9 cellular contexts compared by ENCODE assay signal in genomic region chr7:27201231-27202017, GRCh38. TPM values are rescaled to one million over a fixed set of nuclear protein-coding genes. Genes with fewer than 3 reads are reported as not detected.
DNase-seq lines count a peak whose midpoint lies in the region; ATAC-seq and TF ChIP-seq lines count a peak whose summit lies in the region.
"Had no signal": no experiment of that assay in that cellular context is flagged by ENCODE, and none has a peak within 500 bp of the region (broad histone marks: within the 10 kb centered on the region; RNA-seq: fewer than 3 reads in every experiment).

No MANE protein-coding gene starts in this region.

- H3K36me3 ChIP-seq in HEK293 (ENCODE audit: control insufficient read depth in 2 of 2, insufficient read depth in 1 of 2, low read length in 2 of 2) = no peaks in the 10 kb centered on the region
- H3K36me3 ChIP-seq: adrenal gland had no signal

- H3K4me1 ChIP-seq in HEK293 (ENCODE audit: control insufficient read depth, insufficient read depth, low read length) = peaks cover 7% of the 10 kb centered on the region

- H3K27ac ChIP-seq in HEK293 (ENCODE audit: extremely low read depth, low read depth, low read length) (peak overlapping the region; percentile 92; the same call in 1 of the 2 replicates), caudate nucleus (ENCODE audit: low read depth, low read length) (no peak overlapping the region)
- H3K27ac ChIP-seq: adrenal gland had no signal

- POLR2A ChIA-PET in HEK293 (lab: Yijun Ruan, JAX) = no interaction called here

- no peak for TF ChIP-seq CTCF in HEK293 (tag by site-specific recombination; IDR thresholded peaks at IDR 0.05)

- no peak overlapping the region for H3K4me3 ChIP-seq in HEK293 (ENCODE audit: low read depth, low read length)
- H3K4me3 ChIP-seq: adrenal gland had no signal

- peaks cover 41% of the 10 kb centered on the region for H3K4me1 Mint-ChIP-seq in T-helper 17 cell
- peaks cover 25 to 44% of the 10 kb centered on the region in 2 donors for H3K4me1 Mint-ChIP-seq in natural killer cell treated with Interleukin-12 subunit alpha and Interleukin-12 subunit beta and Interleukin-15 and Interleukin-18, amount 100 ng/mL, for 72 hours (ENCODE audit: low read depth in 2 of 2)

- H3K4me3 Mint-ChIP-seq in T-helper 17 cell = peak overlapping the region; percentile 92
- H3K4me3 Mint-ChIP-seq in natural killer cell treated with Interleukin-12 subunit alpha and Interleukin-12 subunit beta and Interleukin-15 and Interleukin-18, amount 100 ng/mL, for 72 hours = peak overlapping the region; percentile 83

- peaks cover 6% of the 10 kb centered on the region for H3K36me3 Mint-ChIP-seq in T-helper 17 cell (ENCODE audit: low read depth)
- H3K36me3 Mint-ChIP-seq in natural killer cell treated with Interleukin-12 subunit alpha and Interleukin-12 subunit beta and Interleukin-15 and Interleukin-18, amount 100 ng/mL, for 72 hours = no peaks in the 10 kb centered on the region

- no peak for ATAC-seq in T-helper 17 cell
- ATAC-seq in natural killer cell treated with Interleukin-12 subunit alpha and Interleukin-12 subunit beta and Interleukin-15 and Interleukin-18, amount 100 ng/mL, for 72 hours = no peak

- no peak overlapping the region for H3K27ac Mint-ChIP-seq in T-helper 17 cell
- peak overlapping the region in 1 of 2 donors; percentile 47 for H3K27ac Mint-ChIP-seq in natural killer cell treated with Interleukin-12 subunit alpha and Interleukin-12 subunit beta and Interleukin-15 and Interleukin-18, amount 100 ng/mL, for 72 hours

- H3K9me3 ChIP-seq in HEK293 (ENCODE audit: control insufficient read depth, insufficient read depth, low read depth, low read length) (no peaks in the 10 kb centered on the region), T-helper 17 cell (ENCODE audit: control insufficient read depth, low read length, poor library complexity, severe bottlenecking) (no peaks in the 10 kb centered on the region)
- H3K9me3 ChIP-seq: adrenal gland had no signal

- H3K27me3 Mint-ChIP-seq in T-helper 17 cell = peaks cover 82% of the 10 kb centered on the region
- peaks cover 72 to 78% of the 10 kb centered on the region in 2 donors for H3K27me3 Mint-ChIP-seq in natural killer cell treated with Interleukin-12 subunit alpha and Interleukin-12 subunit beta and Interleukin-15 and Interleukin-18, amount 100 ng/mL, for 72 hours

- CTCF ChIA-PET in HEK293 (lab: Yijun Ruan, JAX) = interaction anchor here (0.6 to 1.4 kb wide), 2 partner anchors 22 to 40 kb away, joined by 3 to 6 read pairs; no protein-coding TSS in a partner anchor

- no peaks in the 10 kb centered on the region for H3K9me3 Mint-ChIP-seq in natural killer cell treated with Interleukin-12 subunit alpha and Interleukin-12 subunit beta and Interleukin-15 and Interleukin-18, amount 100 ng/mL, for 72 hours

- DNase-seq in T-helper 17 cell (no peak), occipital lobe (lab: John Stamatoyannopoulos, UW) (no peak), caudate nucleus (lab: John Stamatoyannopoulos, UW) (no peak)
- DNase-seq in natural killer cell treated with Interleukin-12 subunit alpha and Interleukin-12 subunit beta and Interleukin-15 and Interleukin-18, amount 100 ng/mL, for 72 hours (ENCODE audit: low spot score) = no peak
- DNase-seq in NK-92 treated with Interleukin-12 subunit alpha and Interleukin-12 subunit beta, amount 100 ng/mL, for 24 hours (lab: John Stamatoyannopoulos, UW) = no peak
- DNase-seq: NCI-H1694 had no signal

TF ChIP-seq in HEK293, 187 proteins besides CTCF, POLR2A, EP300 and RAD21:
- TF ChIP-seq ZNF600 (tag by site-specific recombination; IDR thresholded peaks at IDR 0.05) (peak; percentile 39; the same call in 1 of the 2 replicates), ZNF560 (tag by site-specific recombination; IDR thresholded peaks at IDR 0.05; ENCODE audit: borderline replicate concordance) (no peak), ZNF449 (tag by site-specific recombination; IDR thresholded peaks at IDR 0.05) (peak; percentile 34; the same call in 1 of the 2 replicates), PRDM1 (tag by site-specific recombination; IDR thresholded peaks at IDR 0.05) (peak; percentile 26; the same call in 1 of the 2 replicates), ZNF341 (tag by site-specific recombination; IDR thresholded peaks at IDR 0.05; ENCODE audit: low read depth) (no peak), ZNF366 (tag by site-specific recombination; conservative IDR thresholded peaks at IDR 0.05) (no peak), ZNF140 (tag by site-specific recombination; IDR thresholded peaks at IDR 0.05) (no peak), ZBTB1 (tag by site-specific recombination; IDR thresholded peaks at IDR 0.05) (no peak), ZNF146 (tag by site-specific recombination; IDR thresholded peaks at IDR 0.05) (no peak)
- TF ChIP-seq, protein P1, sequence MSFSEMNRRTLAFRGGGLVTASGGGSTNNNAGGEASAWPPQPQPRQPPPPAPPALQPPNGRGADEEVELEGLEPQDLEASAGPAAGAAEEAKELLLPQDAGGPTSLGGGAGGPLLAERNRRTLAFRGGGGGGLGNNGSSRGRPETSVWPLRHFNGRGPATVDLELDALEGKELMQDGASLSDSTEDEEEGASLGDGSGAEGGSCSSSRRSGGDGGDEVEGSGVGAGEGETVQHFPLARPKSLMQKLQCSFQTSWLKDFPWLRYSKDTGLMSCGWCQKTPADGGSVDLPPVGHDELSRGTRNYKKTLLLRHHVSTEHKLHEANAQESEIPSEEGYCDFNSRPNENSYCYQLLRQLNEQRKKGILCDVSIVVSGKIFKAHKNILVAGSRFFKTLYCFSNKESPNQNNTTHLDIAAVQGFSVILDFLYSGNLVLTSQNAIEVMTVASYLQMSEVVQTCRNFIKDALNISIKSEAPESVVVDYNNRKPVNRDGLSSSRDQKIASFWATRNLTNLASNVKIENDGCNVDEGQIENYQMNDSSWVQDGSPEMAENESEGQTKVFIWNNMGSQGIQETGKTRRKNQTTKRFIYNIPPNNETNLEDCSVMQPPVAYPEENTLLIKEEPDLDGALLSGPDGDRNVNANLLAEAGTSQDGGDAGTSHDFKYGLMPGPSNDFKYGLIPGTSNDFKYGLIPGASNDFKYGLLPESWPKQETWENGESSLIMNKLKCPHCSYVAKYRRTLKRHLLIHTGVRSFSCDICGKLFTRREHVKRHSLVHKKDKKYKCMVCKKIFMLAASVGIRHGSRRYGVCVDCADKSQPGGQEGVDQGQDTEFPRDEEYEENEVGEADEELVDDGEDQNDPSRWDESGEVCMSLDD (tag by site-specific recombination; IDR thresholded peaks at IDR 0.05) = no peak
- TF ChIP-seq, protein P2, sequence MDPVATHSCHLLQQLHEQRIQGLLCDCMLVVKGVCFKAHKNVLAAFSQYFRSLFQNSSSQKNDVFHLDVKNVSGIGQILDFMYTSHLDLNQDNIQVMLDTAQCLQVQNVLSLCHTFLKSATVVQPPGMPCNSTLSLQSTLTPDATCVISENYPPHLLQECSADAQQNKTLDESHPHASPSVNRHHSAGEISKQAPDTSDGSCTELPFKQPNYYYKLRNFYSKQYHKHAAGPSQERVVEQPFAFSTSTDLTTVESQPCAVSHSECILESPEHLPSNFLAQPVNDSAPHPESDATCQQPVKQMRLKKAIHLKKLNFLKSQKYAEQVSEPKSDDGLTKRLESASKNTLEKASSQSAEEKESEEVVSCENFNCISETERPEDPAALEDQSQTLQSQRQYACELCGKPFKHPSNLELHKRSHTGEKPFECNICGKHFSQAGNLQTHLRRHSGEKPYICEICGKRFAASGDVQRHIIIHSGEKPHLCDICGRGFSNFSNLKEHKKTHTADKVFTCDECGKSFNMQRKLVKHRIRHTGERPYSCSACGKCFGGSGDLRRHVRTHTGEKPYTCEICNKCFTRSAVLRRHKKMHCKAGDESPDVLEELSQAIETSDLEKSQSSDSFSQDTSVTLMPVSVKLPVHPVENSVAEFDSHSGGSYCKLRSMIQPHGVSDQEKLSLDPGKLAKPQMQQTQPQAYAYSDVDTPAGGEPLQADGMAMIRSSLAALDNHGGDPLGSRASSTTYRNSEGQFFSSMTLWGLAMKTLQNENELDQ (tag by site-specific recombination; IDR thresholded peaks at IDR 0.05; ENCODE audit: low read depth) = no peak

RNA-seq across cellular contexts. Expression of gene HOXA13, which starts 1.5 kb away (rescaled TPM):
- total RNA-seq in T-helper 17 cell = not detected
- not detected for total RNA-seq in natural killer cell treated with Interleukin-12 subunit alpha and Interleukin-12 subunit beta and Interleukin-15 and Interleukin-18, amount 100 ng/mL, for 72 hours
- not detected for total RNA-seq in occipital lobe
- total RNA-seq: lung microvascular endothelial cell had no signal

RNA-seq across cellular contexts. Expression of gene HOXA11, which starts 16.4 kb away (rescaled TPM):
- not detected for total RNA-seq in T-helper 17 cell
- total RNA-seq in natural killer cell treated with Interleukin-12 subunit alpha and Interleukin-12 subunit beta and Interleukin-15 and Interleukin-18, amount 100 ng/mL, for 72 hours = under 1 TPM; 0.20 to 0.76 TPM
- not detected for total RNA-seq in occipital lobe
- total RNA-seq: lung microvascular endothelial cell had no signal

RNA-seq across cellular contexts. Expression of gene HOXA10, which starts 27.3 kb away (rescaled TPM):
- total RNA-seq in T-helper 17 cell = not detected
- 1 to 10 TPM in 1 of 2 donors, under 1 TPM in 1; 0.88 to 1.3 TPM for total RNA-seq in natural killer cell treated with Interleukin-12 subunit alpha and Interleukin-12 subunit beta and Interleukin-15 and Interleukin-18, amount 100 ng/mL, for 72 hours
- total RNA-seq in occipital lobe = not detected

RNA-seq across cellular contexts. Expression of gene HOXA9, which starts 36.1 kb away (rescaled TPM):
- total RNA-seq in T-helper 17 cell (not detected), occipital lobe (not detected)
- 1 to 10 TPM in 1 of 2 donors, not detected in 1; 2.4 TPM for total RNA-seq in natural killer cell treated with Interleukin-12 subunit alpha and Interleukin-12 subunit beta and Interleukin-15 and Interleukin-18, amount 100 ng/mL, for 72 hours

RNA-seq across cellular contexts. Expression of gene EVX1, which starts 41.2 kb away (rescaled TPM):
- total RNA-seq in T-helper 17 cell (under 1 TPM in 1 of 2 donors, not detected in 1; 0.21 TPM), occipital lobe (not detected)
- not detected for total RNA-seq in natural killer cell treated with Interleukin-12 subunit alpha and Interleukin-12 subunit beta and Interleukin-15 and Interleukin-18, amount 100 ng/mL, for 72 hours
- total RNA-seq: lung microvascular endothelial cell had no signal
